17 cellular contexts compared by ENCODE assay signal in genomic region chr17:49338883-49339282, GRCh38. TPM values are rescaled to one million over a fixed set of nuclear protein-coding genes. Genes with fewer than 3 reads are reported as not detected.
A peak's percentile ranks its signal among the peaks of the same experiment; 100 is the strongest.
DNase-seq lines count a peak whose midpoint lies in the region; ATAC-seq and TF ChIP-seq lines count a peak whose summit lies in the region.
"Had no signal": no experiment of that assay in that cellular context is flagged by ENCODE, and none has a peak within 500 bp of the region (broad histone marks: within the 10 kb centered on the region; RNA-seq: fewer than 3 reads in every experiment).

No MANE protein-coding gene starts in this region.

- H3K36me3 Mint-ChIP-seq in T-cell: peaks cover 6% of the 10 kb centered on the region
- H3K36me3 Mint-ChIP-seq in central memory CD8-positive, alpha-beta T cell (ENCODE audit: insufficient read depth): peaks cover 5% of the 10 kb centered on the region
- H3K36me3 Mint-ChIP-seq in neural progenitor cell: peaks cover 2% of the 10 kb centered on the region

- dilution Hi-C loops in mammary epithelial cell (cut with HindIII; ENCODE audit: low sequenced_read_pairs): no loop called here

- peak overlapping the region; percentile 40 to 66 for H3K27ac Mint-ChIP-seq in T-cell
- no peak overlapping the region for H3K27ac Mint-ChIP-seq in central memory CD8-positive, alpha-beta T cell (ENCODE audit: low read depth)
- no peak overlapping the region for H3K27ac Mint-ChIP-seq in neural progenitor cell
- H3K27ac Mint-ChIP-seq: HFFc6 had no signal

- H3K4me2 ChIP-seq in SK-N-SH (peak overlapping the region; percentile 24; the same call in 1 of the 2 replicates), neural progenitor cell (no peak overlapping the region), mammary epithelial cell (ENCODE audit: insufficient read depth, low read depth, low read length) (no peak overlapping the region), osteoblast (ENCODE audit: insufficient read depth, low read length) (no peak overlapping the region)

- 86% methylated on average over 4 of the region's 4 CpGs for WGBS in SK-N-SH (ENCODE audit: low lambda C conversion rate)
- 96% methylated on average over 4 of the region's 4 CpGs for WGBS in mammary epithelial cell (ENCODE audit: low coverage, missing lambda C conversion rate)

- H2AFZ ChIP-seq in SK-N-SH (ENCODE audit: low read depth) (no peak overlapping the region), neural progenitor cell (replicated peaks) (no peak overlapping the region), mammary epithelial cell (ENCODE audit: low read depth, low read length) (no peak overlapping the region), osteoblast (ENCODE audit: low read length) (no peak overlapping the region)

- H3K79me2 ChIP-seq in SK-N-SH (ENCODE audit: insufficient read depth) (peaks cover 97% of the 10 kb centered on the region), neural progenitor cell (ENCODE audit: low read depth) (peaks cover 91% of the 10 kb centered on the region), mammary epithelial cell (ENCODE audit: insufficient read depth, low read length) (peaks cover 75% of the 10 kb centered on the region), osteoblast (ENCODE audit: insufficient read depth, low read length) (peaks cover 66% of the 10 kb centered on the region)

- no peaks in the 10 kb centered on the region for H3K27me3 Mint-ChIP-seq in T-cell
- H3K27me3 Mint-ChIP-seq in central memory CD8-positive, alpha-beta T cell: no peaks in the 10 kb centered on the region
- H3K27me3 Mint-ChIP-seq in neural progenitor cell (ENCODE audit: insufficient read depth, low read depth): peaks cover 4% of the 10 kb centered on the region

- H3K4me3 ChIP-seq in SK-N-SH (ENCODE audit: low read depth in 2 of 2, low read length in 1 of 2) (no peak overlapping the region), neural progenitor cell (no peak overlapping the region), mammary epithelial cell (replicated peaks in 1 of 3; ENCODE audit: insufficient read depth in 1 of 3, low read depth in 2 of 3, low read length in 3 of 3) (no peak overlapping the region), osteoblast (ENCODE audit: insufficient read depth, low read length) (no peak overlapping the region)
- H3K4me3 ChIP-seq: esophagus muscularis mucosa had no signal

- CTCF ChIA-PET in SK-N-SH (lab: Yijun Ruan, JAX) (interaction anchor here (0.9 to 4.8 kb wide), 4 partner anchors 21 to 29 kb away, joined by 3 to 24 read pairs (median 4); no protein-coding TSS in a partner anchor), T-cell (lab: Charles Lee) (interaction anchor here (0.6 to 1.2 kb wide), 5 partner anchors 15 to 1058 kb away, joined by 3 to 9 read pairs (median 3); partner anchors contain the start of gene LRRC59 (in 1 of the 2)), mammary epithelial cell (lab: Charles Lee; ENCODE audit: low non-redundant PET) (no interaction called here)

- no TSS peak for BruUV-seq in mammary epithelial cell (replicated peaks; lab: Mats Ljungman, UMichigan)

- H3K9me2 ChIP-seq in SK-N-SH: no peaks in the 10 kb centered on the region

- H3K27ac ChIP-seq in SK-N-SH (ENCODE audit: low read depth in 2 of 2, low read length in 1 of 2) (peak overlapping the region in 1 of 2 experiments; percentile 43; a peak in 1 of 4 replicates), neural progenitor cell (no peak overlapping the region), mammary epithelial cell (ENCODE audit: insufficient read depth, low read depth, low read length) (no peak overlapping the region), osteoblast (ENCODE audit: low read depth, low read length) (no peak overlapping the region)
- H3K27ac ChIP-seq: esophagus muscularis mucosa had no signal

- POLR2A ChIA-PET in SK-N-SH (lab: Yijun Ruan, JAX): no interaction called here
- POLR2A ChIA-PET in T-cell (lab: Charles Lee): interaction anchor here in 1 of 2 donors (0.7 kb wide), 1 partner anchor 49 kb away, joined by 7 read pairs; no protein-coding TSS in a partner anchor

- H3K36me3 ChIP-seq in SK-N-SH (replicated peaks in 1 of 2; ENCODE audit: control insufficient read depth in 1 of 2, insufficient read depth in 2 of 2, low read length in 1 of 2): no peaks in the 10 kb centered on the region
- no peaks in the 10 kb centered on the region for H3K36me3 ChIP-seq in neural progenitor cell
- no peaks in the 10 kb centered on the region for H3K36me3 ChIP-seq in mammary epithelial cell (ENCODE audit: insufficient read depth, low read length)
- H3K36me3 ChIP-seq in osteoblast (ENCODE audit: insufficient read depth, low read length): no peaks in the 10 kb centered on the region
- H3K36me3 ChIP-seq: esophagus muscularis mucosa had no signal

- TF ChIP-seq CTCF in SK-N-SH (IDR thresholded peaks at IDR 0.05) (no peak), neural progenitor cell (IDR thresholded peaks at IDR 0.05) (no peak), mammary epithelial cell (conservative IDR thresholded peaks at IDR 0.05 in 1 of 2, IDR thresholded peaks at IDR 0.05 in 1 of 2; ENCODE audit: extremely low read depth in 1 of 2, insufficient read depth in 1 of 2, low read depth in 1 of 2, low read length in 2 of 2) (no peak), osteoblast (IDR thresholded peaks at IDR 0.05; ENCODE audit: extremely low read depth, low read depth, low read length) (no peak), GM13976 (IDR thresholded peaks at IDR 0.05; ENCODE audit: borderline replicate concordance, control extremely low read depth, extremely low read depth, insufficient read depth, missing control alignments) (no peak)

- H3K4me1 Mint-ChIP-seq in T-cell (peaks cover 56 to 68% (median 67%) of the 10 kb centered on the region in 3 donors), neural progenitor cell (peaks cover 14% of the 10 kb centered on the region)
- H3K4me1 Mint-ChIP-seq in central memory CD8-positive, alpha-beta T cell: peaks cover 60% of the 10 kb centered on the region

- H3K9ac ChIP-seq in SK-N-SH (no peak overlapping the region), neural progenitor cell (no peak overlapping the region), mammary epithelial cell (ENCODE audit: insufficient read depth, low read length) (no peak overlapping the region)

- H3K9me3 ChIP-seq in SK-N-SH: no peaks in the 10 kb centered on the region
- no peaks in the 10 kb centered on the region for H3K9me3 ChIP-seq in neural progenitor cell (ENCODE audit: low read depth)
- H3K9me3 ChIP-seq in mammary epithelial cell (replicated peaks; ENCODE audit: insufficient read depth, low read length): no peaks in the 10 kb centered on the region
- H3K9me3 ChIP-seq in osteoblast (ENCODE audit: low read depth, low read length): no peaks in the 10 kb centered on the region
- H3K9me3 ChIP-seq: esophagus muscularis mucosa had no signal

- no peak for ATAC-seq in SK-N-SH treated with all-trans-retinoic acid at 6 μM for 48 hours
- ATAC-seq in T-cell (replicated peaks in 1 of 4): peak in 2 of 4 experiments; percentile 23 to 37
- peak; percentile 33 for ATAC-seq in central memory CD8-positive, alpha-beta T cell (replicated peaks; ENCODE audit: extremely low read depth, poor library complexity, severe bottlenecking)

- in situ Hi-C loops in mammary epithelial cell (cut with MboI; ENCODE audit: low sequenced_read_pairs in 2 of 2) (no loop called here), GM13976 (cut with MboI; ENCODE audit: low sequenced_read_pairs, unreplicated experiment) (no loop called here)

- H4K20me1 ChIP-seq in SK-N-SH (ENCODE audit: insufficient read depth): peaks cover 48% of the 10 kb centered on the region
- H4K20me1 ChIP-seq in neural progenitor cell (ENCODE audit: low read depth): peaks cover 48% of the 10 kb centered on the region
- no peaks in the 10 kb centered on the region for H4K20me1 ChIP-seq in mammary epithelial cell (ENCODE audit: insufficient read depth, low read length)
- peaks cover 58% of the 10 kb centered on the region for H4K20me1 ChIP-seq in osteoblast (ENCODE audit: insufficient read depth, low read length)

- H3F3A ChIP-seq in SK-N-SH (replicated peaks; ENCODE audit: insufficient read depth) (peaks cover 40% of the 10 kb centered on the region), neural progenitor cell (ENCODE audit: low read depth) (no peaks in the 10 kb centered on the region)

- H3K4me3 Mint-ChIP-seq in T-cell: peak overlapping the region in 1 of 3 donors; percentile 1
- peak overlapping the region; percentile 26 for H3K4me3 Mint-ChIP-seq in central memory CD8-positive, alpha-beta T cell
- no peak overlapping the region for H3K4me3 Mint-ChIP-seq in neural progenitor cell
- H3K4me3 Mint-ChIP-seq: HFFc6 had no signal

- DNase-seq in SK-N-SH (no peak), T-cell (no peak), neural progenitor cell (ENCODE audit: low spot score) (peak; percentile 2), mammary epithelial cell (no peak), osteoblast (ENCODE audit: insufficient read length, low spot score, missing footprints) (no peak), GM13976 (ENCODE audit: low spot score) (no peak)
- DNase-seq in central memory CD8-positive, alpha-beta T cell (ENCODE audit: low spot score in 2 of 2): no peak
- DNase-seq: 8988T, C1 segment of cervical spinal cord, EL, glutamatergic neuron, HFFc6, KG1, NCI-H1436, NCI-H446 treated with DMSO at 0.1 percent for 48 hours had no signal

- no peak for TF ChIP-seq RAD21 in SK-N-SH (IDR thresholded peaks at IDR 0.05; ENCODE audit: low read length)

- TF ChIP-seq EP300 in SK-N-SH (IDR thresholded peaks at IDR 0.05; ENCODE audit: borderline replicate concordance in 1 of 2, low read depth in 1 of 2, low read length in 1 of 2): no peak

- H3K27me3 ChIP-seq in SK-N-SH (ENCODE audit: insufficient read depth) (no peaks in the 10 kb centered on the region), neural progenitor cell (no peaks in the 10 kb centered on the region), mammary epithelial cell (ENCODE audit: insufficient read depth, low read length) (no peaks in the 10 kb centered on the region), osteoblast (ENCODE audit: insufficient read depth, low read length) (no peaks in the 10 kb centered on the region)
- H3K27me3 ChIP-seq: esophagus muscularis mucosa had no signal

- intact Hi-C loops in mammary epithelial cell (cut with micrococcal nuclease): no loop called here

- peaks cover 0 to 30% of the 10 kb centered on the region in 2 experiments; a peak in 3 of 4 replicates for H3K4me1 ChIP-seq in SK-N-SH (ENCODE audit: control insufficient read depth in 1 of 2, insufficient read depth in 2 of 2, low read depth in 1 of 2, low read length in 1 of 2)
- H3K4me1 ChIP-seq in neural progenitor cell: peaks cover 3% of the 10 kb centered on the region
- H3K4me1 ChIP-seq in mammary epithelial cell (ENCODE audit: insufficient read depth, low read length): peaks cover 11% of the 10 kb centered on the region
- peaks cover 48% of the 10 kb centered on the region for H3K4me1 ChIP-seq in osteoblast (ENCODE audit: insufficient read depth, low read length)

- no peaks in the 10 kb centered on the region for H3K9me3 Mint-ChIP-seq in T-cell
- H3K9me3 Mint-ChIP-seq in central memory CD8-positive, alpha-beta T cell: no peaks in the 10 kb centered on the region
- H3K9me3 Mint-ChIP-seq in neural progenitor cell: no peaks in the 10 kb centered on the region
- H3K9me3 Mint-ChIP-seq: HFFc6 had no signal

RNA-seq across cellular contexts. Expression of gene ZNF652, which starts 23.2 kb away (rescaled TPM):
- polyA plus RNA-seq in SK-N-SH (2012; rRNA removed) (5.1 and 6.5 TPM in 2 replicates), mammary epithelial cell (4.3 TPM)
- polyA plus RNA-seq in SK-N-SH (2012; cell fraction: cytosol; rRNA removed): 4.8 and 4.9 TPM in 2 replicates
- polyA plus RNA-seq in SK-N-SH (2012; cell fraction: nucleus; rRNA removed): 13.1 and 17.3 TPM in 2 replicates
- total RNA-seq in T-cell (10 to 100 TPM; 51.0 to 61.0 (median 57.1) TPM), neural progenitor cell (ENCODE audit: low replicate concordance) (45.6 and 55.7 TPM in 2 replicates), mammary epithelial cell (10 to 100 TPM; 12.9 to 16.7 TPM), osteoblast (28.2 and 31.5 TPM in 2 replicates)
- polyA minus RNA-seq in mammary epithelial cell: 27.3 TPM

Comparison
In these comparisons a context has a peak if more than half of its experiments do, and no peak if none do; other contexts are left out.
1. H3K27ac Mint-ChIP-seq: peak in T-cell (2 of 2); none in central memory CD8-positive, alpha-beta T cell (single experiment) and neural progenitor cell (single experiment).